In the genomic region with DNA sequence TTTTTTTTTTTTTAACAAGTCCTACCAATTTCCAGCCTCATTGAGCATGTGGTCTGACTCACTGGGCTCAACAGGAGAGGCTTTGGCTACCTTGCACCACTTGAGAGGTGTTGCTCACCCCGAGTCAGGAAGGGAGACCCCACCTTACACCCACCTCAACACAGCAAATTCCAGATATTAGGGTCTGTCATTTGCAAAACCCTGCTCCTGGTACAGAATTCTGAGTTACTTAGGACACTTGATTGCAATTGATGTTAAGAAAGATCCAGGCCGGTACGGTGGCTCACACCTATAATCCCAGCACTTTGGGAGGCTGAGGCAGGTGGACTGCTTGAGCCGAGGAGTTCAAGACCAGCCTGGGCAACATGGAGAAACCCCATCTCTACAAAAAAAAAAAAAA, we compare ENCODE assay signal across 11 cellular contexts. TPM values are rescaled to one million over a fixed set of nuclear protein-coding genes. Genes with fewer than 3 reads are reported as not detected.
DNase-seq lines count a peak whose midpoint lies in the region; ATAC-seq and TF ChIP-seq lines count a peak whose summit lies in the region.
"Had no signal": no experiment of that assay in that cellular context is flagged by ENCODE, and none has a peak within 500 bp of the region (broad histone marks: within the 10 kb centered on the region; RNA-seq: fewer than 3 reads in every experiment).

No MANE protein-coding gene starts in this region.

- H3K9me3 ChIP-seq in PC-3 (ENCODE audit: low read length) (no peaks in the 10 kb centered on the region), mucosa of stomach (ENCODE audit: control insufficient read depth, low read length) (no peaks in the 10 kb centered on the region), thyroid gland (no peaks in the 10 kb centered on the region), uterus (no peaks in the 10 kb centered on the region)

- H3K79me2 ChIP-seq in PC-3 (ENCODE audit: low read length) = no peaks in the 10 kb centered on the region

- H3F3A ChIP-seq in PC-3 (ENCODE audit: low read length, unreplicated experiment) = no peaks in the 10 kb centered on the region

- POLR2A ChIA-PET in PC-3 (lab: Charles Lee; ENCODE audit: unreplicated experiment) = no interaction called here

- CTCF ChIA-PET in PC-3 (lab: Charles Lee) = no interaction called here

- H3K4me2 ChIP-seq in PC-3 (ENCODE audit: low read length) = peak overlapping the region; percentile 19; the same call in 1 of the 2 replicates

- WGBS in thyroid gland, 2 donors = 98 to 100% methylated on average over 3 to 4 of the region's 4 CpGs

- no peak for TF ChIP-seq CTCF in PC-3 (conservative IDR thresholded peaks at IDR 0.05; ENCODE audit: low read depth, low read length)
- TF ChIP-seq CTCF in thyroid gland (IDR thresholded peaks at IDR 0.05) = no peak
- no peak for TF ChIP-seq CTCF in uterus (IDR thresholded peaks at IDR 0.05)
- TF ChIP-seq CTCF in coronary artery (IDR thresholded peaks at IDR 0.05) = no peak
- TF ChIP-seq CTCF in GM20000 (IDR thresholded peaks at IDR 0.05; ENCODE audit: extremely low read depth, missing control alignments) = no peak

- BruUV-seq in PC-3 (replicated peaks; lab: Mats Ljungman, UMichigan) = no TSS peak

- H3K36me3 ChIP-seq in PC-3 (ENCODE audit: low read depth, low read length) (no peaks in the 10 kb centered on the region), mucosa of stomach (ENCODE audit: control insufficient read depth, insufficient read depth, low read length) (peaks cover 5% of the 10 kb centered on the region), thyroid gland (peaks cover 0 to 4% of the 10 kb centered on the region in 2 donors), uterus (no peaks in the 10 kb centered on the region)

- H3K4me1 ChIP-seq in PC-3 (ENCODE audit: insufficient read depth, low read length) (no peaks in the 10 kb centered on the region), mucosa of stomach (ENCODE audit: control insufficient read depth, insufficient read depth, low read length) (peaks cover 35% of the 10 kb centered on the region), thyroid gland (peaks cover 10 to 15% of the 10 kb centered on the region in 2 donors), uterus (no peaks in the 10 kb centered on the region)

- DNase-seq in PC-3 = no peak
- DNase-seq in thyroid gland = no peak
- DNase-seq in uterus = no peak
- no peak for DNase-seq in coronary artery (ENCODE audit: low spot score)
- no peak for DNase-seq in GM20000 (ENCODE audit: low spot score)
- DNase-seq: GF-D8, NCI-H187, nephron progenitor cell, SHP77 treated with DMSO at 0.1 percent for 48 hours had no signal

- intact Hi-C loops in PC-3 (cut with micrococcal nuclease) (no loop called here), thyroid gland (cut with DNase I) (no loop called here), uterus (cut with DNase I; ENCODE audit: low total_unique reads) (no loop called here)

- TF ChIP-seq POLR2A in thyroid gland (IDR thresholded peaks at IDR 0.05) (no peak), uterus (IDR thresholded peaks at IDR 0.05) (no peak)

- no peak for ATAC-seq in PC-3

- no peaks in the 10 kb centered on the region for H3K9me2 ChIP-seq in PC-3 (replicated peaks; ENCODE audit: low read length)

- H3K4me3 ChIP-seq in PC-3 (ENCODE audit: low read length) (no peak overlapping the region), mucosa of stomach (ENCODE audit: low read length) (no peak overlapping the region), thyroid gland (replicated peaks in 1 of 3) (no peak overlapping the region), uterus (no peak overlapping the region), coronary artery (no peak overlapping the region)

- H3K9ac ChIP-seq in PC-3 (ENCODE audit: low read length) (no peak overlapping the region), mucosa of stomach (ENCODE audit: low read length) (peak overlapping the region; percentile 24)

- H3K27ac ChIP-seq in PC-3 (ENCODE audit: low read length) (peak overlapping the region; percentile 69), cingulate gyrus (ENCODE audit: low read depth, low read length) (peak overlapping the region; percentile 5), thyroid gland (peak overlapping the region; percentile 5 to 64 (median 55)), uterus (no peak overlapping the region), coronary artery (no peak overlapping the region)

- no peaks in the 10 kb centered on the region for H3K27me3 ChIP-seq in PC-3 (ENCODE audit: low read length)
- H3K27me3 ChIP-seq in mucosa of stomach (ENCODE audit: control insufficient read depth, insufficient read depth, low read length) = no peaks in the 10 kb centered on the region
- H3K27me3 ChIP-seq in thyroid gland = no peaks in the 10 kb centered on the region
- no peaks in the 10 kb centered on the region for H3K27me3 ChIP-seq in uterus

- no peak overlapping the region for H2AFZ ChIP-seq in PC-3 (ENCODE audit: low read length)

- H4K20me1 ChIP-seq in PC-3 (ENCODE audit: low read length) = no peaks in the 10 kb centered on the region

RNA-seq across cellular contexts. Expression of gene DGLUCY, which starts 14.1 kb away (rescaled TPM):
- 0.84 and 0.92 TPM in 2 replicates for total RNA-seq in PC-3 (2014; rRNA removed)
- 100 to 1,000 TPM in 3 of 4 donors, 10 to 100 TPM in 1; 58.0 to 125 (median 103) TPM for total RNA-seq in thyroid gland
- 10 to 100 TPM; 14.7 to 81.5 (median 61.6) TPM for total RNA-seq in uterus

Comparison
In these comparisons a context has a peak if more than half of its experiments do, and no peak if none do; other contexts are left out.
1. H3K27ac ChIP-seq: peak in PC-3 (single experiment), cingulate gyrus (single experiment) and thyroid gland (3 of 3); none in uterus (0 of 2) and coronary artery (0 of 2).